In the genomic region with DNA sequence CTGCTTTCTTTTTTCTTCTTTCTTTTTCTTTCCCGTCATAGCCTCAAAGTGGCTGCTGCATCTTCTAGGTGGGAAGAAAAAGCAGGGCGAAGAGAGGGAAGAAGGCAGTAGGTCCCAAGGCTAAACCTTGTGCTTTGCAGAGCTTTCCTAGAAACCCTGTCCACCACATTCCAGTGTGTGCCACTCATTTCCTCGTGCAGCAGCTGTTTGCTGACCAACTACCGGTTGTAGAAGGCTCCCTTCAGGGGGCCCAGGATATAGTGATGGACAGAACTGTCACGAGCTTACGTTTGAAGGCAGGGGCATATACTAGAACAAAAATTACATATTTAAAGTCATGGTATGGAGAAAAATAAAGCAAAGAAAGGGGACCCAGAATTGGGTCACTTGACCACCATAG, we compare ENCODE assay signal across 15 cellular contexts.
A peak's percentile ranks its signal among the peaks of the same experiment; 100 is the strongest.
DNase-seq lines count a peak whose midpoint lies in the region; ATAC-seq lines count a peak whose summit lies in the region.
"Had no signal": no experiment of that assay in that cellular context is flagged by ENCODE, and none has a peak within 500 bp of the region (broad histone marks: within the 10 kb centered on the region; RNA-seq: fewer than 3 reads in every experiment).

No MANE protein-coding gene starts in this region.

- no peak overlapping the region for H3K4me3 ChIP-seq in SJSA1
- H3K4me3 ChIP-seq in esophagus (ENCODE audit: low read depth in 1 of 2, low read length in 2 of 2), result no peak overlapping the region
- H3K4me3 ChIP-seq: adrenal gland, lower lobe of right lung had no signal

- H3K27me3 ChIP-seq in SJSA1 (replicated peaks) (no peaks in the 10 kb centered on the region), esophagus (ENCODE audit: control insufficient read depth in 1 of 2, insufficient read depth in 2 of 2, low read length in 2 of 2) (no peaks in the 10 kb centered on the region)
- H3K27me3 ChIP-seq: adrenal gland had no signal

- H3K9me3 ChIP-seq in SJSA1 (replicated peaks) (no peaks in the 10 kb centered on the region), esophagus (ENCODE audit: control insufficient read depth in 2 of 2, insufficient read depth in 1 of 2, low read depth in 1 of 2, low read length in 1 of 2) (no peaks in the 10 kb centered on the region)
- H3K9me3 ChIP-seq: adrenal gland, lower lobe of right lung had no signal

- H3K4me1 ChIP-seq in SJSA1 (replicated peaks) (peaks cover 52% of the 10 kb centered on the region), esophagus (ENCODE audit: control insufficient read depth in 2 of 2, insufficient read depth in 2 of 2, low read length in 1 of 2) (peaks cover 3 to 10% of the 10 kb centered on the region in 2 donors)
- H3K4me1 ChIP-seq: parathyroid adenoma had no signal

- H3K36me3 ChIP-seq in SJSA1, result no peaks in the 10 kb centered on the region
- H3K36me3 ChIP-seq in esophagus (ENCODE audit: control insufficient read depth in 2 of 2, insufficient read depth in 2 of 2, low read length in 1 of 2), result peaks cover 0 to 8% of the 10 kb centered on the region in 2 donors
- H3K36me3 ChIP-seq: adrenal gland had no signal

- DNase-seq in ELF-1 (ENCODE audit: low read depth, low spot score) (peak; percentile 13), SJSA1 (ENCODE audit: low read depth in 1 of 2, low spot score in 2 of 2) (peak; percentile 43 to 63), renal cortical epithelial cell (ENCODE audit: low read depth) (peak; percentile 43), NK-92 (lab: John Stamatoyannopoulos, UW; ENCODE audit: unreplicated experiment) (no peak)
- DNase-seq in stimulated activated CD8-positive, alpha-beta memory T cell treated with anti-CD3 and anti-CD28 coated beads, Interleukin-4, amount 100 ng/mL, for 48 hours, result no peak
- DNase-seq: adrenal gland; GF-D8; hippocampal formation; lower lobe of right lung; NCI-H2107; NK-92 treated with Interleukin-12 subunit alpha and Interleukin-12 subunit beta, amount 100 ng/mL, for 24 hours had no signal

- H3K27ac ChIP-seq in SJSA1 (0 out of 2 replicates have a peak overlapping the region, but pooled peaks have one; percentile 15), esophagus (ENCODE audit: low read depth in 2 of 2, low read length in 1 of 2) (peak overlapping the region; percentile 67)
- H3K27ac ChIP-seq: adrenal gland, lower lobe of right lung, parathyroid adenoma had no signal

- 87% methylated on average over 6 of the region's 6 CpGs for WGBS in esophagus, 2 donors

- ATAC-seq in GM21515 (IDR thresholded peaks at IDR 0.05; ENCODE audit: unreplicated experiment) (no peak), HG03045 (IDR thresholded peaks at IDR 0.05; ENCODE audit: unreplicated experiment) (no peak)
- ATAC-seq: lower lobe of right lung had no signal

Comparison
In these comparisons a context has a peak if more than half of its experiments do, and no peak if none do; other contexts are left out.
1. DNase-seq: peak in ELF-1 (single experiment), SJSA1 (2 of 2) and renal cortical epithelial cell (single experiment); none in stimulated activated CD8-positive, alpha-beta memory T cell treated with anti-CD3 and anti-CD28 coated beads, Interleukin-4, amount 100 ng/mL, for 48 hours (single experiment) and NK-92 (single experiment).